In the genomic region with DNA sequence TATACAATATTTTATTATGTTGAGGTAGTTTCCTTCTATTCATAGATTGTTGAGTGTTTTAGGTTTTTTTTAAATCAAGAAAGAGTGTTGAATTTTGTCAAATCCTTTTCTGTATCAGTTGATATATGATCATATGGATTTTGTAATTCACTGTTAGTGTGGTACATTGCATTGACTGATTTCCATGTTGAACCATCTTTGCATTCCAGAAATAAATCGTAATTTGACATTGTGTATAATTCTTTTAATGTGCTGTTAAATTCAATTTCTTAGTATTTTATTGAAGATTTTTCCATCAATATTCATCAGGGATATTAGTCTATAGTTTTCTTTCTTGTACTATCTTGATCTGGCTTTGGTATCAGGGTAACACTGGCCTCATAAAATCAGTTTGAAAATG, we compare ENCODE assay signal across 23 cellular contexts.
"Had no signal": no experiment of that assay in that cellular context is flagged by ENCODE, and none has a peak within 500 bp of the region (broad histone marks: within the 10 kb centered on the region; RNA-seq: fewer than 3 reads in every experiment).

No MANE protein-coding gene starts in this region.

- FAIRE-seq: colon, endothelial cell of umbilical vein, frontal cortex, islet of Langerhans, keratinocyte had no signal

- H3K27ac ChIP-seq: coronary artery, dorsolateral prefrontal cortex, esophagus muscularis mucosa, foreskin keratinocyte, gastroesophageal sphincter, heart left ventricle, left lung, lower lobe of right lung had no signal

- H3K4me1 ChIP-seq: esophagus muscularis mucosa, foreskin keratinocyte, gastroesophageal sphincter, left lung, lower lobe of right lung had no signal

- H3K4me3 Mint-ChIP-seq: mesothelial cell of epicardium, naive B cell had no signal

- H3K27me3 ChIP-seq: dorsolateral prefrontal cortex, esophagus muscularis mucosa, foreskin keratinocyte, gastroesophageal sphincter, heart left ventricle, left lung had no signal

- H3K4me3 ChIP-seq: coronary artery, dorsolateral prefrontal cortex, esophagus muscularis mucosa, gastroesophageal sphincter, heart left ventricle, left lung, lower lobe of right lung, mucosa of descending colon had no signal

- DNase-seq: dermis blood vessel endothelial cell; dorsolateral prefrontal cortex; effector CD4-positive, alpha-beta T cell; effector memory CD4-positive, alpha-beta T cell; foreskin keratinocyte; heart left ventricle; hippocampal formation; left cardiac atrium; left lung; left ventricle myocardium superior; lower lobe of right lung; mesenchymal stem cell; mucosa of descending colon; naive B cell had no signal

- ATAC-seq: foreskin keratinocyte, gastroesophageal sphincter, heart left ventricle, left cardiac atrium, left lung, left ventricle myocardium superior, lower lobe of right lung, mucosa of descending colon had no signal

- H3K27ac Mint-ChIP-seq: mesothelial cell of epicardium had no signal

- H3K27me3 Mint-ChIP-seq: naive B cell had no signal
